Comparison of ENCODE assay signal across 14 cellular contexts in genomic region chr9:89274838-89275237, GRCh38. TPM values are rescaled to one million over a fixed set of nuclear protein-coding genes. Genes with fewer than 3 reads are reported as not detected.
DNase-seq lines count a peak whose midpoint lies in the region; ATAC-seq and TF ChIP-seq lines count a peak whose summit lies in the region.
"Had no signal": no experiment of that assay in that cellular context is flagged by ENCODE, and none has a peak within 500 bp of the region (broad histone marks: within the 10 kb centered on the region; RNA-seq: fewer than 3 reads in every experiment).

No MANE protein-coding gene starts in this region.

- peak; percentile 92 to 95 for ATAC-seq in natural killer cell treated with Interleukin-12 subunit alpha and Interleukin-12 subunit beta and Interleukin-15 and Interleukin-18, amount 100 ng/mL, for 72 hours
- ATAC-seq in natural killer cell (no peak), HG02852 (IDR thresholded peaks at IDR 0.05; ENCODE audit: unreplicated experiment) (no peak)

- H3K36me3 Mint-ChIP-seq in natural killer cell treated with Interleukin-12 subunit alpha and Interleukin-12 subunit beta and Interleukin-15 and Interleukin-18, amount 100 ng/mL, for 72 hours = peaks cover 35% of the 10 kb centered on the region
- H3K36me3 Mint-ChIP-seq in natural killer cell = peaks cover 34% of the 10 kb centered on the region

- DNase-seq in natural killer cell treated with Interleukin-12 subunit alpha and Interleukin-12 subunit beta and Interleukin-15 and Interleukin-18, amount 100 ng/mL, for 72 hours (ENCODE audit: low spot score) = no peak
- DNase-seq in natural killer cell = no peak
- peak; percentile 68 for DNase-seq in NB4 (ENCODE audit: low read depth)
- DNase-seq in epithelial cell of proximal tubule (ENCODE audit: low read depth) = peak; percentile 80
- DNase-seq in stimulated activated CD8-positive, alpha-beta memory T cell treated with anti-CD3 and anti-CD28 coated beads, Interleukin-4, amount 100 ng/mL, for 48 hours = peak; percentile 38
- no peak for DNase-seq in stimulated activated naive CD4-positive, alpha-beta T cell treated with Interleukin-2 at 50 U/mL for 16 hours (lab: John Stamatoyannopoulos, UW)
- no peak for DNase-seq in DMS153 treated with DMSO at 0.1 percent for 48 hours (lab: John Stamatoyannopoulos, UW; ENCODE audit: unreplicated experiment)
- DNase-seq: aorta; CD4-positive, alpha-beta memory T cell; endodermal cell; NCI-H1694; NCI-H774; sigmoid colon had no signal

- peak overlapping the region in 1 of 2 donors; percentile 71 for H3K27ac Mint-ChIP-seq in natural killer cell treated with Interleukin-12 subunit alpha and Interleukin-12 subunit beta and Interleukin-15 and Interleukin-18, amount 100 ng/mL, for 72 hours
- H3K27ac Mint-ChIP-seq in natural killer cell = no peak overlapping the region
- H3K27ac Mint-ChIP-seq: CD4-positive, alpha-beta memory T cell; endodermal cell had no signal

- peaks cover 10 to 15% of the 10 kb centered on the region in 2 donors for H3K4me1 Mint-ChIP-seq in natural killer cell treated with Interleukin-12 subunit alpha and Interleukin-12 subunit beta and Interleukin-15 and Interleukin-18, amount 100 ng/mL, for 72 hours (ENCODE audit: low read depth in 2 of 2)
- peaks cover 0 to 12% of the 10 kb centered on the region in 2 donors for H3K4me1 Mint-ChIP-seq in natural killer cell
- H3K4me1 Mint-ChIP-seq: endodermal cell had no signal

- TF ChIP-seq POLR2A in NB4 (IDR thresholded peaks at IDR 0.05; ENCODE audit: extremely low read depth, insufficient read length) = no peak

- intact Hi-C loops in natural killer cell (cut with micrococcal nuclease) = no loop called here

- peaks cover 21 to 39% of the 10 kb centered on the region in 2 donors for H3K27me3 Mint-ChIP-seq in natural killer cell treated with Interleukin-12 subunit alpha and Interleukin-12 subunit beta and Interleukin-15 and Interleukin-18, amount 100 ng/mL, for 72 hours
- peaks cover 15 to 40% of the 10 kb centered on the region in 2 donors for H3K27me3 Mint-ChIP-seq in natural killer cell (ENCODE audit: low read depth in 2 of 2)

- H3K4me3 ChIP-seq in NB4 (ENCODE audit: low read depth, low read length) (no peak overlapping the region), epithelial cell of proximal tubule (ENCODE audit: low read depth, low read length) (no peak overlapping the region)
- H3K4me3 ChIP-seq: sigmoid colon had no signal

- peaks cover 15% of the 10 kb centered on the region for H3K9me3 Mint-ChIP-seq in natural killer cell treated with Interleukin-12 subunit alpha and Interleukin-12 subunit beta and Interleukin-15 and Interleukin-18, amount 100 ng/mL, for 72 hours
- H3K9me3 Mint-ChIP-seq in natural killer cell = peaks cover 10 to 14% of the 10 kb centered on the region in 2 donors

- TF ChIP-seq CTCF in natural killer cell (IDR thresholded peaks at IDR 0.05) (no peak), NB4 (IDR thresholded peaks at IDR 0.05; ENCODE audit: low read depth, low read length) (no peak), epithelial cell of proximal tubule (conservative IDR thresholded peaks at IDR 0.05; ENCODE audit: low read depth, low read length) (no peak)

- H3K4me3 Mint-ChIP-seq in natural killer cell treated with Interleukin-12 subunit alpha and Interleukin-12 subunit beta and Interleukin-15 and Interleukin-18, amount 100 ng/mL, for 72 hours = no peak overlapping the region
- no peak overlapping the region for H3K4me3 Mint-ChIP-seq in natural killer cell
- H3K4me3 Mint-ChIP-seq: CD4-positive, alpha-beta memory T cell; endodermal cell had no signal

RNA-seq across cellular contexts. Expression of gene CKS2, which starts 36.2 kb away (rescaled TPM):
- total RNA-seq in natural killer cell treated with Interleukin-12 subunit alpha and Interleukin-12 subunit beta and Interleukin-15 and Interleukin-18, amount 100 ng/mL, for 72 hours = 100 to 1,000 TPM in 1 of 2 donors, 10 to 100 TPM in 1; 90.2 to 165 TPM
- total RNA-seq in natural killer cell (10 to 100 TPM; 11.4 to 18.3 (median 16.4) TPM), epithelial cell of proximal tubule (414 and 790 TPM in 2 replicates)

RNA-seq across cellular contexts. Expression of gene SECISBP2, which starts 43.5 kb away (rescaled TPM):
- total RNA-seq in natural killer cell treated with Interleukin-12 subunit alpha and Interleukin-12 subunit beta and Interleukin-15 and Interleukin-18, amount 100 ng/mL, for 72 hours = 10 to 100 TPM; 43.1 to 63.6 TPM
- total RNA-seq in natural killer cell (10 to 100 TPM; 79.5 to 95.8 (median 88.7) TPM), epithelial cell of proximal tubule (32.3 and 38.8 TPM in 2 replicates)

Comparison
In these comparisons a context has a peak if more than half of its experiments do, and no peak if none do; other contexts are left out.
1. ATAC-seq: peak in natural killer cell treated with Interleukin-12 subunit alpha and Interleukin-12 subunit beta and Interleukin-15 and Interleukin-18, amount 100 ng/mL, for 72 hours (2 of 2); none in natural killer cell (0 of 3) and HG02852 (single experiment).
2. RNA of gene CKS2, which starts 36.2 kb away (total RNA-seq): 414 to 790 TPM in epithelial cell of proximal tubule and 90.2 to 165 TPM in natural killer cell treated with Interleukin-12 subunit alpha and Interleukin-12 subunit beta and Interleukin-15 and Interleukin-18, amount 100 ng/mL, for 72 hours; 11.4 to 18.3 TPM in natural killer cell; every median in the first group is over 4 times any median in the second.
3. DNase-seq: peak in NB4 (single experiment), epithelial cell of proximal tubule (single experiment) and stimulated activated CD8-positive, alpha-beta memory T cell treated with anti-CD3 and anti-CD28 coated beads, Interleukin-4, amount 100 ng/mL, for 48 hours (single experiment); none in natural killer cell treated with Interleukin-12 subunit alpha and Interleukin-12 subunit beta and Interleukin-15 and Interleukin-18, amount 100 ng/mL, for 72 hours (single experiment), natural killer cell (single experiment), stimulated activated naive CD4-positive, alpha-beta T cell treated with Interleukin-2 at 50 U/mL for 16 hours (single experiment) and DMS153 treated with DMSO at 0.1 percent for 48 hours (single experiment).